In genomic region chr2:25076749-25077148, GRCh38 we compare ENCODE assay signal across 15 cellular contexts. TPM values are rescaled to one million over a fixed set of nuclear protein-coding genes. Genes with fewer than 3 reads are reported as not detected.
DNase-seq lines count a peak whose midpoint lies in the region; ATAC-seq and TF ChIP-seq lines count a peak whose summit lies in the region.
"Had no signal": no experiment of that assay in that cellular context is flagged by ENCODE, and none has a peak within 500 bp of the region (broad histone marks: within the 10 kb centered on the region; RNA-seq: fewer than 3 reads in every experiment).

No MANE protein-coding gene starts in this region.

- H3K27ac ChIP-seq in BLaER1 treated with 17β-estradiol and CSF1 and Interleukin-3, amounts not matched to agents 10 nM and 100 nM, result no peak overlapping the region
- H3K27ac ChIP-seq in dorsolateral prefrontal cortex, result peak overlapping the region in 42 of 59 donors; percentile 9 to 83 (median 46)
- H3K27ac ChIP-seq: foreskin keratinocyte had no signal

- no peak overlapping the region for H3K4me3 ChIP-seq in BLaER1 treated with 17β-estradiol and CSF1 and Interleukin-3, amounts not matched to agents 10 nM and 100 nM
- H3K4me3 ChIP-seq in dorsolateral prefrontal cortex, result no peak overlapping the region

- no peaks in the 10 kb centered on the region for H4K20me1 ChIP-seq in BLaER1 treated with 17β-estradiol and CSF1 and Interleukin-3, amounts not matched to agents 10 nM and 100 nM

- no peak for ATAC-seq in GM19351 (IDR thresholded peaks at IDR 0.05; ENCODE audit: unreplicated experiment)
- no peak for ATAC-seq in HG03432 (IDR thresholded peaks at IDR 0.05; ENCODE audit: unreplicated experiment)
- ATAC-seq: foreskin keratinocyte, left lobe of liver had no signal

- DNase-seq in A172 (ENCODE audit: low spot score) (peak; percentile 57), NCI-H69 (lab: John Stamatoyannopoulos, UW) (peak; percentile 60), dorsolateral prefrontal cortex (no peak), T-helper 9 cell (no peak), 8988T (no peak)
- DNase-seq: activated CD4-positive, alpha-beta T cell treated with anti-CD3 and anti-CD28 coated beads for 48 hours; anterior cingulate cortex; foreskin keratinocyte; GF-D8; NCI-H1048; NCI-H510A had no signal

- H3K9me3 ChIP-seq in BLaER1 treated with 17β-estradiol and CSF1 and Interleukin-3, amounts not matched to agents 10 nM and 100 nM (replicated peaks in 1 of 11), result no peaks in the 10 kb centered on the region

- H3K27me3 ChIP-seq in BLaER1 treated with 17β-estradiol and CSF1 and Interleukin-3, amounts not matched to agents 10 nM and 100 nM, result 0 out of 22 replicates have a peak, but pooled peaks cover 0 to 5% (median 0%) of the 10 kb centered on the region in 11 experiments
- H3K27me3 ChIP-seq in dorsolateral prefrontal cortex, result no peaks in the 10 kb centered on the region

- TF ChIP-seq CTCF in dorsolateral prefrontal cortex (IDR thresholded peaks at IDR 0.05 in 54 of 56, conservative IDR thresholded peaks at IDR 0.05 in 2 of 56; ENCODE audit: low read depth in 1 of 56, partially characterized antibody in 56 of 56), result no peak

- peaks cover 10 to 25% (median 17%) of the 10 kb centered on the region in 10 experiments for H3K4me1 ChIP-seq in BLaER1 treated with 17β-estradiol and CSF1 and Interleukin-3, amounts not matched to agents 10 nM and 100 nM

- intact Hi-C loops in dorsolateral prefrontal cortex (cut with DNase I), result no loop called here

- H3K36me3 ChIP-seq in BLaER1 treated with 17β-estradiol and CSF1 and Interleukin-3, amounts not matched to agents 10 nM and 100 nM, result no peaks in the 10 kb centered on the region

- no peak overlapping the region for H3K9ac ChIP-seq in BLaER1 treated with 17β-estradiol and CSF1 and Interleukin-3, amounts not matched to agents 10 nM and 100 nM

- peak overlapping the region; percentile 12 to 83 (median 69); a peak in 21 of 22 replicates for H3K4me2 ChIP-seq in BLaER1 treated with 17β-estradiol and CSF1 and Interleukin-3, amounts not matched to agents 10 nM and 100 nM

RNA-seq across cellular contexts. Expression of gene EFR3B, which starts 34.9 kb away (rescaled TPM):
- 2.2 TPM in 2 replicates for total RNA-seq in A172 (2014; rRNA removed; shearing (Covaris generic))
- 100 to 1,000 TPM in 6 of 120 experiments, 10 to 100 TPM in 114; 44.3 to 131 (median 75.5) TPM for total RNA-seq in dorsolateral prefrontal cortex

Comparison
In these comparisons a context has a peak if more than half of its experiments do, and no peak if none do; other contexts are left out.
1. DNase-seq: peak in A172 (single experiment) and NCI-H69 (single experiment); none in dorsolateral prefrontal cortex (0 of 10), T-helper 9 cell (single experiment) and 8988T (single experiment).
2. H3K27ac ChIP-seq: peak in dorsolateral prefrontal cortex (42 of 59); none in BLaER1 treated with 17β-estradiol and CSF1 and Interleukin-3, amounts not matched to agents 10 nM and 100 nM (0 of 11).
3. RNA of gene EFR3B, which starts 34.9 kb away (total RNA-seq): 44.3 to 131 TPM in dorsolateral prefrontal cortex; 2.2 TPM in A172; every median in the first group is over 10 times any median in the second.